Comparison of ENCODE assay signal across 16 cellular contexts in genomic region chr3:58793052-58793451, GRCh38.
"Had no signal": no experiment of that assay in that cellular context is flagged by ENCODE, and none has a peak within 500 bp of the region (broad histone marks: within the 10 kb centered on the region; RNA-seq: fewer than 3 reads in every experiment).

No MANE protein-coding gene starts in this region.

- H3K36me3 ChIP-seq: colonic mucosa, gastroesophageal sphincter, neutrophil, right lobe of liver, tibial nerve had no signal

- H3K4me1 Mint-ChIP-seq: activated CD4-positive, alpha-beta T cell treated with anti-CD3 and anti-CD28 coated beads for 36 hours; naive thymus-derived CD8-positive, alpha-beta T cell; stimulated activated naive B cell treated with anti-CD40 and anti-IgM and Interleukin-4, amounts not matched to agents 10 μg/mL and 1 μg/mL and 100 μg/mL, for 72 hours had no signal

- H3K27ac ChIP-seq: colonic mucosa, gastroesophageal sphincter, neutrophil, tibial nerve had no signal

- H3K4me3 Mint-ChIP-seq: activated CD4-positive, alpha-beta T cell treated with anti-CD3 and anti-CD28 coated beads for 36 hours; activated CD8-positive, alpha-beta T cell treated with anti-CD3 and anti-CD28 coated beads, Interleukin-2, amount 10 ng/mL, durations not matched to agents 7 days and 5 days; activated T-helper 1 cell treated with anti-CD3 and anti-CD28 coated beads, Interleukin-12 subunit alpha, Interleukin-12 subunit beta, Interleukin-2, Interleukin-4 antibody, amounts not matched to agents 30 ng/mL and 10 ng/mL and 1 ng/mL, durations not matched to agents 14 hours and 24 hours and 36 hours; naive thymus-derived CD8-positive, alpha-beta T cell; stimulated activated naive B cell treated with anti-CD40 and anti-IgM and Interleukin-4, amounts not matched to agents 10 μg/mL and 1 μg/mL and 100 μg/mL, for 72 hours had no signal

- ATAC-seq: activated CD4-positive, alpha-beta T cell treated with anti-CD3 and anti-CD28 coated beads for 36 hours; activated CD8-positive, alpha-beta T cell treated with anti-CD3 and anti-CD28 coated beads, Interleukin-2, amount 10 ng/mL, durations not matched to agents 7 days and 5 days; gastroesophageal sphincter; mucosa of descending colon; naive thymus-derived CD8-positive, alpha-beta T cell; stimulated activated naive B cell treated with anti-CD40 and anti-IgM and Interleukin-4, amounts not matched to agents 10 μg/mL and 1 μg/mL and 100 μg/mL, for 72 hours had no signal

- H3K36me3 Mint-ChIP-seq: naive thymus-derived CD8-positive, alpha-beta T cell; stimulated activated naive B cell treated with anti-CD40 and anti-IgM and Interleukin-4, amounts not matched to agents 10 μg/mL and 1 μg/mL and 100 μg/mL, for 72 hours had no signal

- H3K9me3 ChIP-seq: colonic mucosa, gastroesophageal sphincter, mucosa of descending colon, neutrophil, right lobe of liver, tibial nerve had no signal

- DNase-seq: activated CD4-positive, alpha-beta T cell treated with anti-CD3 and anti-CD28 coated beads for 36 hours; activated CD8-positive, alpha-beta memory T cell treated with anti-CD3 and anti-CD28 coated beads, Interleukin-2, amount 50 U/mL, for 48 hours; activated CD8-positive, alpha-beta T cell treated with anti-CD3 and anti-CD28 coated beads, Interleukin-2, amount 10 ng/mL, durations not matched to agents 7 days and 5 days; activated naive CD4-positive, alpha-beta T cell; colonic mucosa; mucosa of descending colon; naive thymus-derived CD8-positive, alpha-beta T cell; posterior cingulate gyrus; right lobe of liver; stimulated activated CD4-positive, alpha-beta T cell treated with anti-CD3 and anti-CD28 coated beads, Interleukin-2, amount 100 ng/mL, for 24 hours; stimulated activated naive B cell treated with anti-CD40 and anti-IgM and Interleukin-4, amounts not matched to agents 10 μg/mL and 1 μg/mL and 100 μg/mL, for 72 hours had no signal

- H3K27ac Mint-ChIP-seq: activated CD4-positive, alpha-beta T cell treated with anti-CD3 and anti-CD28 coated beads for 36 hours; activated CD8-positive, alpha-beta T cell treated with anti-CD3 and anti-CD28 coated beads, Interleukin-2, amount 10 ng/mL, durations not matched to agents 7 days and 5 days; activated T-helper 1 cell treated with anti-CD3 and anti-CD28 coated beads, Interleukin-12 subunit alpha, Interleukin-12 subunit beta, Interleukin-2, Interleukin-4 antibody, amounts not matched to agents 30 ng/mL and 10 ng/mL and 1 ng/mL, durations not matched to agents 14 hours and 24 hours and 36 hours; naive thymus-derived CD8-positive, alpha-beta T cell; stimulated activated naive B cell treated with anti-CD40 and anti-IgM and Interleukin-4, amounts not matched to agents 10 μg/mL and 1 μg/mL and 100 μg/mL, for 72 hours had no signal

- H3K4me3 ChIP-seq: colonic mucosa, gastroesophageal sphincter, lung, mucosa of descending colon, right lobe of liver, tibial nerve had no signal

- H3K4me1 ChIP-seq: colonic mucosa, gastroesophageal sphincter, tibial nerve had no signal

- H3K27me3 Mint-ChIP-seq: stimulated activated naive B cell treated with anti-CD40 and anti-IgM and Interleukin-4, amounts not matched to agents 10 μg/mL and 1 μg/mL and 100 μg/mL, for 72 hours had no signal

- H3K27me3 ChIP-seq: colonic mucosa, gastroesophageal sphincter, neutrophil, right lobe of liver, tibial nerve had no signal
